1 cellular context compared by ENCODE assay signal in the genomic region with DNA sequence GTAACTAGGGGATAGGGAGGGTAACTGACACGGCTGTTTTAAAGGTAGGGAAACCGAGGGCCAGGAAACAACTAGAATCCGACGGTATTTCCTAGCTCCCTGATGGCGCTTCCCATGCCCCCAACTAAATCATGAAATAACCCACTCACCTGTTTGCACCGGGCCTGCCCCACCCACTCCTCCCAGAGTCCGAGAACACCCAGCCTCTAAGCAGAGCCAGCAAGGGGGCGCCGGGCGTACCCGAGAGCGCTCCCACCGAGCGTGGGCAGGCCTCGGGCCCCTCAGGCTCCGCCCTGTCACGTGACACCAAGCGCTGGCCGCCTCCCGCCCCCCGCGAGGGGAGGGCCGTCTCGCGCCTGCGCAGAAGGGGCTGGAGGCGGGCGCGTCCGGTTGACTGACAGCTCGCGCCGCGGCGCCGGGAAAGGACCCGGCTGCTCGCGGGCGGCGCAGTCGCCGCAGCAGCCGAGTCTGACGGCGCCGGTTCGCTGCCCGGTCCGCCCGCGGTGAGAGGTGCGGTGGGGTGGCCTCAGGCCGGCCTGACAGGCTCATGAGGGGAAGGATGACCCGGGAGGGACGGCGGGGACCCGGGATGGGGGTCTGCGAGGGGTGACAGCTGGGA.
A peak's percentile ranks its signal among the peaks of the same experiment; 100 is the strongest.
TF ChIP-seq lines count a peak whose summit lies in the region.

A gene with protein sequence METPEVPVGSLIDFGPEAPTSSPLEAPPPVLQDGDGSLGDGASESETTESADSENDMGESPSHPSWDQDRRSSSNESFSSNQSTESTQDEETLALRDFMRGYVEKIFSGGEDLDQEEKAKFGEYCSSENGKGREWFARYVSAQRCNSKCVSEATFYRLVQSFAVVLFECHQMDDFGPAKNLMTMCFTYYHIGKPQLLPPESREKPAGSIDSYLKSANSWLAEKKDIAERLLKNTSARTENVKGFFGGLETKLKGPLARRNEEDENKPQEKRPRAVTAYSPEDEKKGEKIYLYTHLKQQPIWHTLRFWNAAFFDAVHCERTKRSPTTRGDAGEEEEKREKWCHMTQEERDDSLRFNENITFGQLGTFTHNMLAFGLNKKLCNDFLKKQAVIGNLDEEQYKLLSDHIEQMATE (plus strand): TSS at position 447 of the 619 bp plus-strand sequence. CDS start 39,277 bp downstream, outside the sequence.

TF ChIP-seq in HepG2, 621 proteins besides CTCF, POLR2A, EP300 and RAD21 (continued from another document and continues in another):
- TF ChIP-seq, protein P1, sequence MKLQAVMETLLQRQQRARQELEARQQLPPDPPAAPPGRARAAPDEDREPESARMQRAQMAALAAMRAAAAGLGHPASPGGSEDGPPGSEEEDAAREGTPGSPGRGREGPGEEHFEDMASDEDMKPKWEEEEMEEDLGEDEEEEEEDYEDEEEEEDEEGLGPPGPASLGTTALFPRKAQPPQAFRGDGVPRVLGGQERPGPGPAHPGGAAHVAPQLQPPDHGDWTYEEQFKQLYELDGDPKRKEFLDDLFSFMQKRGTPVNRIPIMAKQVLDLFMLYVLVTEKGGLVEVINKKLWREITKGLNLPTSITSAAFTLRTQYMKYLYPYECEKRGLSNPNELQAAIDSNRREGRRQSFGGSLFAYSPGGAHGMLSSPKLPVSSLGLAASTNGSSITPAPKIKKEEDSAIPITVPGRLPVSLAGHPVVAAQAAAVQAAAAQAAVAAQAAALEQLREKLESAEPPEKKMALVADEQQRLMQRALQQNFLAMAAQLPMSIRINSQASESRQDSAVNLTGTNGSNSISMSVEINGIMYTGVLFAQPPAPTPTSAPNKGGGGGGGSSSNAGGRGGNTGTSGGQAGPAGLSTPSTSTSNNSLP (IDR thresholded peaks at IDR 0.05; ENCODE audit: low read depth, low read length) = 0 out of 2 replicates have a peak, but pooled peaks have one; percentile 22
- TF ChIP-seq, protein P2, sequence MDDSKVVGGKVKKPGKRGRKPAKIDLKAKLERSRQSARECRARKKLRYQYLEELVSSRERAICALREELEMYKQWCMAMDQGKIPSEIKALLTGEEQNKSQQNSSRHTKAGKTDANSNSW (CRISPR knock-in tag; IDR thresholded peaks at IDR 0.05; ENCODE audit: borderline replicate concordance) = no peak
- no peak for TF ChIP-seq ZNF510 (CRISPR knock-in tag; IDR thresholded peaks at IDR 0.05; ENCODE audit: low read depth)
- no peak for TF ChIP-seq ZNF234 (CRISPR knock-in tag; conservative IDR thresholded peaks at IDR 0.05)
- no peak for TF ChIP-seq ZNF136 (CRISPR knock-in tag; IDR thresholded peaks at IDR 0.05; ENCODE audit: low read depth)
- TF ChIP-seq, protein P3, sequence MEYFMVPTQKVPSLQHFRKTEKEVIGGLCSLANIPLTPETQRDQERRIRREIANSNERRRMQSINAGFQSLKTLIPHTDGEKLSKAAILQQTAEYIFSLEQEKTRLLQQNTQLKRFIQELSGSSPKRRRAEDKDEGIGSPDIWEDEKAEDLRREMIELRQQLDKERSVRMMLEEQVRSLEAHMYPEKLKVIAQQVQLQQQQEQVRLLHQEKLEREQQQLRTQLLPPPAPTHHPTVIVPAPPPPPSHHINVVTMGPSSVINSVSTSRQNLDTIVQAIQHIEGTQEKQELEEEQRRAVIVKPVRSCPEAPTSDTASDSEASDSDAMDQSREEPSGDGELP (IDR thresholded peaks at IDR 0.05; ENCODE audit: borderline replicate concordance, low read depth) = peak; percentile 53; the same call in 1 of the 2 replicates
- TF ChIP-seq, protein P4, sequence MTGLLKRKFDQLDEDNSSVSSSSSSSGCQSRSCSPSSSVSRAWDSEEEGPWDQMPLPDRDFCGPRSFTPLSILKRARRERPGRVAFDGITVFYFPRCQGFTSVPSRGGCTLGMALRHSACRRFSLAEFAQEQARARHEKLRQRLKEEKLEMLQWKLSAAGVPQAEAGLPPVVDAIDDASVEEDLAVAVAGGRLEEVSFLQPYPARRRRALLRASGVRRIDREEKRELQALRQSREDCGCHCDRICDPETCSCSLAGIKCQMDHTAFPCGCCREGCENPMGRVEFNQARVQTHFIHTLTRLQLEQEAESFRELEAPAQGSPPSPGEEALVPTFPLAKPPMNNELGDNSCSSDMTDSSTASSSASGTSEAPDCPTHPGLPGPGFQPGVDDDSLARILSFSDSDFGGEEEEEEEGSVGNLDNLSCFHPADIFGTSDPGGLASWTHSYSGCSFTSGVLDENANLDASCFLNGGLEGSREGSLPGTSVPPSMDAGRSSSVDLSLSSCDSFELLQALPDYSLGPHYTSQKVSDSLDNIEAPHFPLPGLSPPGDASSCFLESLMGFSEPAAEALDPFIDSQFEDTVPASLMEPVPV (CRISPR knock-in tag; IDR thresholded peaks at IDR 0.05) = 0 out of 2 replicates have a peak, but pooled peaks have one; percentile 39
- TF ChIP-seq, protein P5, sequence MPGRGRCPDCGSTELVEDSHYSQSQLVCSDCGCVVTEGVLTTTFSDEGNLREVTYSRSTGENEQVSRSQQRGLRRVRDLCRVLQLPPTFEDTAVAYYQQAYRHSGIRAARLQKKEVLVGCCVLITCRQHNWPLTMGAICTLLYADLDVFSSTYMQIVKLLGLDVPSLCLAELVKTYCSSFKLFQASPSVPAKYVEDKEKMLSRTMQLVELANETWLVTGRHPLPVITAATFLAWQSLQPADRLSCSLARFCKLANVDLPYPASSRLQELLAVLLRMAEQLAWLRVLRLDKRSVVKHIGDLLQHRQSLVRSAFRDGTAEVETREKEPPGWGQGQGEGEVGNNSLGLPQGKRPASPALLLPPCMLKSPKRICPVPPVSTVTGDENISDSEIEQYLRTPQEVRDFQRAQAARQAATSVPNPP (CRISPR knock-in tag; IDR thresholded peaks at IDR 0.05) = no peak
- no peak for TF ChIP-seq ELF4 (CRISPR knock-in tag; IDR thresholded peaks at IDR 0.05; ENCODE audit: borderline replicate concordance)
- TF ChIP-seq, protein P6, sequence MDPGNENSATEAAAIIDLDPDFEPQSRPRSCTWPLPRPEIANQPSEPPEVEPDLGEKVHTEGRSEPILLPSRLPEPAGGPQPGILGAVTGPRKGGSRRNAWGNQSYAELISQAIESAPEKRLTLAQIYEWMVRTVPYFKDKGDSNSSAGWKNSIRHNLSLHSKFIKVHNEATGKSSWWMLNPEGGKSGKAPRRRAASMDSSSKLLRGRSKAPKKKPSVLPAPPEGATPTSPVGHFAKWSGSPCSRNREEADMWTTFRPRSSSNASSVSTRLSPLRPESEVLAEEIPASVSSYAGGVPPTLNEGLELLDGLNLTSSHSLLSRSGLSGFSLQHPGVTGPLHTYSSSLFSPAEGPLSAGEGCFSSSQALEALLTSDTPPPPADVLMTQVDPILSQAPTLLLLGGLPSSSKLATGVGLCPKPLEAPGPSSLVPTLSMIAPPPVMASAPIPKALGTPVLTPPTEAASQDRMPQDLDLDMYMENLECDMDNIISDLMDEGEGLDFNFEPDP (CRISPR knock-in tag; conservative IDR thresholded peaks at IDR 0.05) = no peak
- TF ChIP-seq ZNF790 (CRISPR knock-in tag; IDR thresholded peaks at IDR 0.05; ENCODE audit: borderline replicate concordance) = no peak
- TF ChIP-seq NR2C2 (CRISPR knock-in tag; IDR thresholded peaks at IDR 0.05; ENCODE audit: borderline replicate concordance) = no peak
- TF ChIP-seq STAG1 (CRISPR knock-in tag; IDR thresholded peaks at IDR 0.05) = peak; percentile 32
- TF ChIP-seq ZNF354B (CRISPR knock-in tag; IDR thresholded peaks at IDR 0.05) = peak; percentile 28; the same call in 1 of the 2 replicates
- no peak for TF ChIP-seq ZNF180 (CRISPR knock-in tag; IDR thresholded peaks at IDR 0.05; ENCODE audit: borderline replicate concordance, low read depth)
- TF ChIP-seq SOX13 (IDR thresholded peaks at IDR 0.05) = no peak
- peak in 1 of 2 experiments; percentile 19; a peak in 1 of 4 replicates for TF ChIP-seq SOX13 (CRISPR knock-in tag; conservative IDR thresholded peaks at IDR 0.05 in 1 of 2, IDR thresholded peaks at IDR 0.05 in 1 of 2)
- no peak for TF ChIP-seq SIN3A (IDR thresholded peaks at IDR 0.05; ENCODE audit: borderline replicate concordance, low read depth, low read length)
- TF ChIP-seq ZNF260 (CRISPR knock-in tag; IDR thresholded peaks at IDR 0.05; ENCODE audit: borderline replicate concordance, low read depth) = no peak
- TF ChIP-seq, protein P7, sequence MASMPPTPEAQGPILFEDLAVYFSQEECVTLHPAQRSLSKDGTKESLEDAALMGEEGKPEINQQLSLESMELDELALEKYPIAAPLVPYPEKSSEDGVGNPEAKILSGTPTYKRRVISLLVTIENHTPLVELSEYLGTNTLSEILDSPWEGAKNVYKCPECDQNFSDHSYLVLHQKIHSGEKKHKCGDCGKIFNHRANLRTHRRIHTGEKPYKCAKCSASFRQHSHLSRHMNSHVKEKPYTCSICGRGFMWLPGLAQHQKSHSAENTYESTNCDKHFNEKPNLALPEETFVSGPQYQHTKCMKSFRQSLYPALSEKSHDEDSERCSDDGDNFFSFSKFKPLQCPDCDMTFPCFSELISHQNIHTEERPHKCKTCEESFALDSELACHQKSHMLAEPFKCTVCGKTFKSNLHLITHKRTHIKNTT (CRISPR knock-in tag; IDR thresholded peaks at IDR 0.05) = no peak
- TF ChIP-seq, protein P8, sequence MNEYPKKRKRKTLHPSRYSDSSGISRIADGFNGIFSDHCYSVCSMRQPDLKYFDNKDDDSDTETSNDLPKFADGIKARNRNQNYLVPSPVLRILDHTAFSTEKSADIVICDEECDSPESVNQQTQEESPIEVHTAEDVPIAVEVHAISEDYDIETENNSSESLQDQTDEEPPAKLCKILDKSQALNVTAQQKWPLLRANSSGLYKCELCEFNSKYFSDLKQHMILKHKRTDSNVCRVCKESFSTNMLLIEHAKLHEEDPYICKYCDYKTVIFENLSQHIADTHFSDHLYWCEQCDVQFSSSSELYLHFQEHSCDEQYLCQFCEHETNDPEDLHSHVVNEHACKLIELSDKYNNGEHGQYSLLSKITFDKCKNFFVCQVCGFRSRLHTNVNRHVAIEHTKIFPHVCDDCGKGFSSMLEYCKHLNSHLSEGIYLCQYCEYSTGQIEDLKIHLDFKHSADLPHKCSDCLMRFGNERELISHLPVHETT (CRISPR knock-in tag; conservative IDR thresholded peaks at IDR 0.05) = no peak
- TF ChIP-seq ZIK1 (CRISPR knock-in tag; IDR thresholded peaks at IDR 0.05; ENCODE audit: borderline replicate concordance, low read depth) = no peak
- TF ChIP-seq TEAD2 (CRISPR knock-in tag; IDR thresholded peaks at IDR 0.05) = no peak
- TF ChIP-seq CBX5 (CRISPR knock-in tag; IDR thresholded peaks at IDR 0.05; ENCODE audit: borderline replicate concordance) = no peak
- no peak for TF ChIP-seq HIVEP1 (CRISPR knock-in tag; IDR thresholded peaks at IDR 0.05)
- no peak for TF ChIP-seq ZNF496 (CRISPR knock-in tag; IDR thresholded peaks at IDR 0.05; ENCODE audit: insufficient replicate concordance)
- TF ChIP-seq, protein P9, sequence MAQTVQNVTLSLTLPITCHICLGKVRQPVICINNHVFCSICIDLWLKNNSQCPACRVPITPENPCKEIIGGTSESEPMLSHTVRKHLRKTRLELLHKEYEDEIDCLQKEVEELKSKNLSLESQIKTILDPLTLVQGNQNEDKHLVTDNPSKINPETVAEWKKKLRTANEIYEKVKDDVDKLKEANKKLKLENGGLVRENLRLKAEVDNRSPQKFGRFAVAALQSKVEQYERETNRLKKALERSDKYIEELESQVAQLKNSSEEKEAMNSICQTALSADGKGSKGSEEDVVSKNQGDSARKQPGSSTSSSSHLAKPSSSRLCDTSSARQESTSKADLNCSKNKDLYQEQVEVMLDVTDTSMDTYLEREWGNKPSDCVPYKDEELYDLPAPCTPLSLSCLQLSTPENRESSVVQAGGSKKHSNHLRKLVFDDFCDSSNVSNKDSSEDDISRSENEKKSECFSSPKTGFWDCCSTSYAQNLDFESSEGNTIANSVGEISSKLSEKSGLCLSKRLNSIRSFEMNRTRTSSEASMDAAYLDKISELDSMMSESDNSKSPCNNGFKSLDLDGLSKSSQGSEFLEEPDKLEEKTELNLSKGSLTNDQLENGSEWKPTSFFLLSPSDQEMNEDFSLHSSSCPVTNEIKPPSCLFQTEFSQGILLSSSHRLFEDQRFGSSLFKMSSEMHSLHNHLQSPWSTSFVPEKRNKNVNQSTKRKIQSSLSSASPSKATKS (CRISPR knock-in tag; IDR thresholded peaks at IDR 0.05) = no peak
- TF ChIP-seq ZFP82 (CRISPR knock-in tag; IDR thresholded peaks at IDR 0.05; ENCODE audit: borderline replicate concordance) = no peak
- TF ChIP-seq ZNF709 (CRISPR knock-in tag; IDR thresholded peaks at IDR 0.05) = no peak; the same call in 1 of the 2 replicates
- TF ChIP-seq HMG20B (CRISPR knock-in tag; conservative IDR thresholded peaks at IDR 0.05) = no peak
- peak; percentile 37; the same call in 1 of the 2 replicates for TF ChIP-seq KMT2A (CRISPR knock-in tag; IDR thresholded peaks at IDR 0.05)
- no peak for TF ChIP-seq ZNF75D (CRISPR knock-in tag; IDR thresholded peaks at IDR 0.05; ENCODE audit: borderline replicate concordance)
- TF ChIP-seq, protein P10, sequence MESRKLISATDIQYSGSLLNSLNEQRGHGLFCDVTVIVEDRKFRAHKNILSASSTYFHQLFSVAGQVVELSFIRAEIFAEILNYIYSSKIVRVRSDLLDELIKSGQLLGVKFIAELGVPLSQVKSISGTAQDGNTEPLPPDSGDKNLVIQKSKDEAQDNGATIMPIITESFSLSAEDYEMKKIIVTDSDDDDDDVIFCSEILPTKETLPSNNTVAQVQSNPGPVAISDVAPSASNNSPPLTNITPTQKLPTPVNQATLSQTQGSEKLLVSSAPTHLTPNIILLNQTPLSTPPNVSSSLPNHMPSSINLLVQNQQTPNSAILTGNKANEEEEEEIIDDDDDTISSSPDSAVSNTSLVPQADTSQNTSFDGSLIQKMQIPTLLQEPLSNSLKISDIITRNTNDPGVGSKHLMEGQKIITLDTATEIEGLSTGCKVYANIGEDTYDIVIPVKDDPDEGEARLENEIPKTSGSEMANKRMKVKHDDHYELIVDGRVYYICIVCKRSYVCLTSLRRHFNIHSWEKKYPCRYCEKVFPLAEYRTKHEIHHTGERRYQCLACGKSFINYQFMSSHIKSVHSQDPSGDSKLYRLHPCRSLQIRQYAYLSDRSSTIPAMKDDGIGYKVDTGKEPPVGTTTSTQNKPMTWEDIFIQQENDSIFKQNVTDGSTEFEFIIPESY (CRISPR knock-in tag; IDR thresholded peaks at IDR 0.05) = no peak
- TF ChIP-seq SIX4 (CRISPR knock-in tag; IDR thresholded peaks at IDR 0.05) = no peak
- TF ChIP-seq NFIC (IDR thresholded peaks at IDR 0.05; ENCODE audit: low read length) = no peak
- TF ChIP-seq, protein P11, sequence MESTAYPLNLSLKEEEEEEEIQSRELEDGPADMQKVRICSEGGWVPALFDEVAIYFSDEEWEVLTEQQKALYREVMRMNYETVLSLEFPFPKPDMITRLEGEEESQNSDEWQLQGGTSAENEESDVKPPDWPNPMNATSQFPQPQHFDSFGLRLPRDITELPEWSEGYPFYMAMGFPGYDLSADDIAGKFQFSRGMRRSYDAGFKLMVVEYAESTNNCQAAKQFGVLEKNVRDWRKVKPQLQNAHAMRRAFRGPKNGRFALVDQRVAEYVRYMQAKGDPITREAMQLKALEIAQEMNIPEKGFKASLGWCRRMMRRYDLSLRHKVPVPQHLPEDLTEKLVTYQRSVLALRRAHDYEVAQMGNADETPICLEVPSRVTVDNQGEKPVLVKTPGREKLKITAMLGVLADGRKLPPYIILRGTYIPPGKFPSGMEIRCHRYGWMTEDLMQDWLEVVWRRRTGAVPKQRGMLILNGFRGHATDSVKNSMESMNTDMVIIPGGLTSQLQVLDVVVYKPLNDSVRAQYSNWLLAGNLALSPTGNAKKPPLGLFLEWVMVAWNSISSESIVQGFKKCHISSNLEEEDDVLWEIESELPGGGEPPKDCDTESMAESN (CRISPR knock-in tag; conservative IDR thresholded peaks at IDR 0.05) = peak; percentile 81; the same call in 1 of the 2 replicates
